In the genomic region with DNA sequence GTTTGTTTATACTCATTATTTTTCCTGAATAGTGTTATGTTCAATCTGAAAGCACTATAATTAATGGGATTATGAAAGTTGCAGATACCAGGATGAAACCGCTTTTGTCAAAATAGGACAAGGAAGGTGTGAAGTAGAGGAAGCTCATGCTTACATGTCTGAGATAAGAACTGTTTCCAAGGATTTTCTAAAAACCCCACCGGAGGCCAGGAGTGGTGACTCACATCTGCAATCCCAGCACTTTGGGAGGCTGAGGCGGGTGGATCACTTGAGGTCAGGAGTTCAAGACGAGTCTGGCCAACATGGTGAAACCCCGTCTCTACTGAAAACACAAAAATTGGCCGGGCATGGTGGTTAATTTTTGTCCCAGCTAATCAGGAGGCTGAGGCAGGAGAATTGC, we compare ENCODE assay signal across 12 cellular contexts. TPM values are rescaled to one million over a fixed set of nuclear protein-coding genes. Genes with fewer than 3 reads are reported as not detected.
"Had no signal": no experiment of that assay in that cellular context is flagged by ENCODE, and none has a peak within 500 bp of the region (broad histone marks: within the 10 kb centered on the region; RNA-seq: fewer than 3 reads in every experiment).

No MANE protein-coding gene starts in this region.

RNA-seq across cellular contexts. Expression of gene DPEP2NB, which starts 14.4 kb away (rescaled TPM):
- total RNA-seq: activated naive CD4-positive, alpha-beta T cell treated with anti-CD3 and anti-CD28 coated beads for 36 hours; activated T-cell treated with anti-CD3 and anti-CD28 coated beads, Interleukin-2, amount 50 U/mL, for 4 hours; cardiac muscle cell; chondrocyte; dermis microvascular lymphatic vessel endothelial cell; glomerular endothelial cell; hepatocyte; left lung; posterior vena cava; T-helper 17 cell; tibial nerve; uterus had no signal
- polyA plus RNA-seq: cardiac muscle cell, hepatocyte had no signal

RNA-seq across cellular contexts. Expression of gene DPEP2, which starts 30.8 kb away (rescaled TPM):
- total RNA-seq: cardiac muscle cell, chondrocyte, hepatocyte had no signal
- polyA plus RNA-seq: cardiac muscle cell, hepatocyte had no signal

RNA-seq across cellular contexts. Expression of gene DPEP3, which starts 49.8 kb away (rescaled TPM):
- total RNA-seq: cardiac muscle cell, chondrocyte, dermis microvascular lymphatic vessel endothelial cell, glomerular endothelial cell, hepatocyte, posterior vena cava had no signal
- polyA plus RNA-seq: hepatocyte had no signal
